ENCODE assay signal across 19 cellular contexts in the genomic region with DNA sequence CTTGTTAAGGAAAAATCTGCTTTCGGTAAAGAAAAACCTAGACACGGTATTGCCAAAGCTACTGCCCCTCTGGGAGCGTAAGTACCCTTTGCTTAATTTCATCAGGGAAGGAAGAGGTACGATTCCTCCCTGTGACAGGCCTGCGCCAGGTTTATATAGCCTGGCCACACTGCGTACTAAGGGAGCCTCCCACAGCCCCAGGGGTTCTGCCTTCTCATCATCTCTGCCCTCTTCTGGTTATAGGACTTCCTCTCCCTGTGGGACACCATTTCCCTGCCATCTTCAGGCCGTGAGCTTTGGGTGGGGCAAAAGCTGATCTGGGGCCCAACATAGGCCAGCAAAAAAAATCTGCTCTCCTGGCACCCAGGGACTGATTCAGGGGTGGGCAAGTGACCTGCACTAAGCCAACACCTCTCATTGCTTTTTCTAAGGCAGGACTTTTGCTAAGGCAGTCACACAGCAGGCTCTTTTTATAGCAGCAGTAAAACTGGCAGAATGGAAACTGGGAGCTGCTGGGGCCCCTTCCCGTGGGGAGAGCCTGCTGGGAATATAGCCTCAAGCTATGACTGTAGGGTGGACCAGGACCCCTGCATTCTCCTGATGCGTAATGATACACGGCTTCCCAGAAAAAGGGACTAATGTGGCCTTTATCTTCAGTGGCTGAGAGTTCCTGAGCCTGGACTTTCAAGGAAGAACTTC.
A peak's percentile ranks its signal among the peaks of the same experiment; 100 is the strongest.
DNase-seq lines count a peak whose midpoint lies in the region; ATAC-seq and TF ChIP-seq lines count a peak whose summit lies in the region.
"Had no signal": no experiment of that assay in that cellular context is flagged by ENCODE, and none has a peak within 500 bp of the region (broad histone marks: within the 10 kb centered on the region; RNA-seq: fewer than 3 reads in every experiment).

No MANE protein-coding gene starts in this region.

- H3K4me3 ChIP-seq in NB4 (ENCODE audit: low read depth, low read length): no peak overlapping the region
- H3K4me3 ChIP-seq in choroid plexus epithelial cell (ENCODE audit: low read depth, low read length): no peak overlapping the region
- no peak overlapping the region for H3K4me3 ChIP-seq in muscle layer of duodenum (ENCODE audit: low read depth in 1 of 2, low read length in 2 of 2)
- H3K4me3 ChIP-seq in transverse colon: no peak overlapping the region
- H3K4me3 ChIP-seq: GM12878 had no signal

- H3K36me3 ChIP-seq in muscle layer of duodenum (ENCODE audit: control insufficient read depth in 1 of 2, insufficient read depth in 2 of 2, low read length in 2 of 2) (peaks cover 14 to 29% of the 10 kb centered on the region in 2 donors), transverse colon (no peaks in the 10 kb centered on the region)

- ATAC-seq in esophagus mucosa: no peak
- ATAC-seq: effector memory CD8-positive, alpha-beta T cell; GM12878 had no signal

- no peak for TF ChIP-seq POLR2A in NB4 (IDR thresholded peaks at IDR 0.05; ENCODE audit: extremely low read depth, insufficient read length)
- TF ChIP-seq POLR2A in transverse colon (IDR thresholded peaks at IDR 0.05): no peak

- TF ChIP-seq CTCF in NB4 (IDR thresholded peaks at IDR 0.05; ENCODE audit: low read depth, low read length) (no peak), choroid plexus epithelial cell (conservative IDR thresholded peaks at IDR 0.05; ENCODE audit: low read depth, low read length) (no peak), transverse colon (IDR thresholded peaks at IDR 0.05) (peak in 1 of 5 experiments; percentile 11)

- H3K27me3 ChIP-seq in muscle layer of duodenum (ENCODE audit: low read depth, low read length) (no peaks in the 10 kb centered on the region), transverse colon (no peaks in the 10 kb centered on the region)

- H3K9me3 ChIP-seq in muscle layer of duodenum (ENCODE audit: control insufficient read depth in 1 of 2, low read length in 2 of 2) (no peaks in the 10 kb centered on the region), transverse colon (no peaks in the 10 kb centered on the region)

- WGBS in transverse colon (ENCODE audit: low coverage in 1 of 2), 2 donors: 49 to 54% methylated on average over 3 to 10 of the region's 10 CpGs

- H3K4me1 ChIP-seq in muscle layer of duodenum (ENCODE audit: control insufficient read depth in 1 of 2, insufficient read depth in 2 of 2, low read length in 2 of 2) (peaks cover 16 to 38% of the 10 kb centered on the region in 2 donors), transverse colon (peaks cover 15 to 40% (median 33%) of the 10 kb centered on the region in 4 donors)

- no peak for TF ChIP-seq EP300 in transverse colon (IDR thresholded peaks at IDR 0.05; ENCODE audit: low read depth)

- DNase-seq in NB4 (ENCODE audit: low read depth): peak; percentile 20
- peak; percentile 18 for DNase-seq in choroid plexus epithelial cell (ENCODE audit: low read depth)
- no peak for DNase-seq in transverse colon
- no peak for DNase-seq in kidney tubule cell (ENCODE audit: low spot score)
- DNase-seq in effector CD8-positive, alpha-beta T cell (lab: John Stamatoyannopoulos, UW): no peak
- DNase-seq: activated CD4-positive, alpha-beta T cell treated with anti-CD3 and anti-CD28 coated beads, Interleukin-2, amount 10 ng/mL, durations not matched to agents 7 days and 5 days; activated CD8-positive, alpha-beta memory T cell treated with anti-CD3 and anti-CD28 coated beads, Interleukin-2, amount 50 U/mL, for 48 hours; activated gamma-delta T cell treated with Interleukin-2 at 50 U/mL for 16 hours; amniotic stem cell; central memory CD4-positive, alpha-beta T cell; effector memory CD8-positive, alpha-beta T cell; GDM1; NCI-H1436; NCI-H226; occipital lobe; stimulated activated CD4-positive, alpha-beta T cell treated with anti-CD3 and anti-CD28 coated beads, Interleukin-2, amount 100 ng/mL, for 24 hours had no signal

- peak overlapping the region; percentile 4 for H3K27ac ChIP-seq in muscle layer of duodenum (ENCODE audit: low read length)
- H3K27ac ChIP-seq in transverse colon: peak overlapping the region; percentile 81 to 87 (median 84)

- in situ Hi-C loops in transverse colon (cut with MboI; ENCODE audit: low pct_ligation_motif_present in 1 of 4, low pct_unique_long_range_greater_than_20kb in 1 of 4, low sequenced_read_pairs in 3 of 4): no loop called here

- intact Hi-C loops in transverse colon (cut with DNase I; ENCODE audit: low total_unique reads): loop anchor here (10.0 kb wide), 1 partner anchor 114 kb away; no protein-coding TSS in a partner anchor

Comparison
In these comparisons a context has a peak if more than half of its experiments do, and no peak if none do; other contexts are left out.
1. DNase-seq: peak in NB4 (single experiment) and choroid plexus epithelial cell (single experiment); none in transverse colon (single experiment), kidney tubule cell (single experiment) and effector CD8-positive, alpha-beta T cell (single experiment).